ENCODE assay signal across 33 cellular contexts in the genomic region with DNA sequence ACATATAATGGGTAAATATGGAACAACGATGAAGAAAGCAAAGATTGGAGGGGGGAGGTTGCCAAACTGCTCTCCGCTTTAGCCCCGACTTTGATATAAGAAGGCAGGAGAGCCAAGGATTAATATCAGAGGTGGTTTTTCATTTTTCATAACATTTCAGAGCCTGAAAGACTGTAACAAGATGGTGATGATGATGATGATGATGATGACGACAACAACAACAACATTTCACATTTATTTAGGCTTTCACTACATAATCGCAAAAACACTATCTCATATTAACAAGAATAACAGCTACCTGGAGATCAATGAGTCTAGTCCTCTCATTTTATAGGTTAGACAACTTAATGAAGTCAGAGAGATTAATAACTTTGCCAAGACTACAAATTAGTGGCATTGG.
"Had no signal": no experiment of that assay in that cellular context is flagged by ENCODE, and none has a peak within 500 bp of the region (broad histone marks: within the 10 kb centered on the region; RNA-seq: fewer than 3 reads in every experiment).

No MANE protein-coding gene starts in this region.

- H3K9me3 ChIP-seq: MG63 had no signal

- H3K4me3 ChIP-seq: MG63 had no signal

- H3K27me3 ChIP-seq: MG63 had no signal

- H3K36me3 ChIP-seq: MG63 had no signal

- DNase-seq: Karpas-422, Kasumi-1, MG63, MM.1S, MV-4-11, NCI-H1048, NCI-H1092, NCI-H1092 treated with DMSO at 0.1 percent for 48 hours, NCI-H1105, NCI-H1105 treated with DMSO at 0.1 percent for 48 hours, NCI-H1417 treated with DMSO at 0.1 percent for 48 hours, NCI-H1436, NCI-H1436 treated with DMSO at 0.1 percent for 48 hours, NCI-H146, NCI-H1694, NCI-H1694 treated with DMSO at 0.1 percent for 48 hours, NCI-H187, NCI-H187 treated with DMSO at 0.1 percent for 48 hours, NCI-H1930, NCI-H2029, NCI-H2029 treated with DMSO at 0.1 percent for 48 hours, NCI-H2081, NCI-H2081 treated with DMSO at 0.1 percent for 48 hours, NCI-H2107, NCI-H2171, NCI-H2171 treated with DMSO at 0.1 percent for 48 hours, NCI-H2227 treated with DMSO at 0.1 percent for 48 hours, NCI-H226, NCI-H345, NCI-H446, NCI-H446 treated with DMSO at 0.1 percent for 48 hours, NCI-H510A, NCI-H510A treated with DMSO at 0.1 percent for 48 hours had no signal
